Comparison of ENCODE assay signal across 10 cellular contexts in genomic region chr11:65102142-65103095, GRCh38. TPM values are rescaled to one million over a fixed set of nuclear protein-coding genes. Genes with fewer than 3 reads are reported as not detected.
DNase-seq lines count a peak whose midpoint lies in the region; ATAC-seq and TF ChIP-seq lines count a peak whose summit lies in the region.
"Had no signal": no experiment of that assay in that cellular context is flagged by ENCODE, and none has a peak within 500 bp of the region (broad histone marks: within the 10 kb centered on the region; RNA-seq: fewer than 3 reads in every experiment).

No MANE protein-coding gene starts in this region.

- H3K79me1 ChIP-seq in trophoblast cell (ENCODE audit: low read length) = no peaks in the 10 kb centered on the region

- H4K20me1 ChIP-seq in Karpas-422 (ENCODE audit: insufficient read depth, low read depth, low read length) = no peaks in the 10 kb centered on the region

- H3K23ac ChIP-seq in trophoblast cell (ENCODE audit: low read length) = no peak overlapping the region

- H2AK5ac ChIP-seq in trophoblast cell (ENCODE audit: low read length) = no peak overlapping the region

- H4K91ac ChIP-seq in trophoblast cell (ENCODE audit: low read depth, low read length) = no peak overlapping the region

- no peak overlapping the region for H3K4me3 ChIP-seq in Panc1 (ENCODE audit: low read depth in 2 of 2, low read length in 2 of 2)
- no peak overlapping the region for H3K4me3 ChIP-seq in trophoblast cell (ENCODE audit: low read depth, low read length)
- H3K4me3 ChIP-seq in Karpas-422 (ENCODE audit: low read length) = no peak overlapping the region

- H2BK120ac ChIP-seq in trophoblast cell (ENCODE audit: insufficient read depth, low read length, poor library complexity) = no peak overlapping the region

- H2BK5ac ChIP-seq in trophoblast cell (ENCODE audit: low read depth, low read length, poor library complexity) = no peak overlapping the region

- no peak overlapping the region for H4K8ac ChIP-seq in trophoblast cell (ENCODE audit: low read depth, low read length)

- intact Hi-C loops in Panc1 (cut with micrococcal nuclease; ENCODE audit: unreplicated experiment) = no loop called here

- in situ Hi-C loops in Panc1 (cut with HindIII; ENCODE audit: low pct_unique_long_range_greater_than_20kb, low sequenced_read_pairs) = no loop called here

- no peaks in the 10 kb centered on the region for H3K27me3 ChIP-seq in Panc1 (ENCODE audit: control insufficient read depth, insufficient read depth, low read length)
- no peaks in the 10 kb centered on the region for H3K27me3 ChIP-seq in trophoblast cell (ENCODE audit: insufficient read depth, low read length)
- no peaks in the 10 kb centered on the region for H3K27me3 ChIP-seq in Karpas-422 (ENCODE audit: low read length)

- H3K9ac ChIP-seq in trophoblast cell (ENCODE audit: low read length) (peak overlapping the region; percentile 12), Karpas-422 (ENCODE audit: low read length) (no peak overlapping the region)

- no peak overlapping the region for H2AFZ ChIP-seq in trophoblast cell (ENCODE audit: insufficient read depth, low read length, poor library complexity)
- no peak overlapping the region for H2AFZ ChIP-seq in Karpas-422 (ENCODE audit: low read length)

- H3K79me2 ChIP-seq in trophoblast cell (ENCODE audit: control insufficient read depth, insufficient read depth, low read length, poor library complexity) (no peaks in the 10 kb centered on the region), Karpas-422 (ENCODE audit: low read length) (peaks cover 48% of the 10 kb centered on the region)

- no peak overlapping the region for H3K18ac ChIP-seq in trophoblast cell (ENCODE audit: low read length)

- H3K27ac ChIP-seq in Panc1 (ENCODE audit: low read length) = peak overlapping the region; percentile 49; the same call in 1 of the 2 replicates
- no peak overlapping the region for H3K27ac ChIP-seq in trophoblast cell (ENCODE audit: low read depth, low read length)
- H3K27ac ChIP-seq in Karpas-422 (ENCODE audit: low read length) = no peak overlapping the region

- no peak overlapping the region for H3K4me2 ChIP-seq in trophoblast cell (ENCODE audit: low read length)
- H3K4me2 ChIP-seq in Karpas-422 (ENCODE audit: low read depth, low read length, poor library complexity, severe bottlenecking) = no peak overlapping the region

- DNase-seq in COLO829 (ENCODE audit: low spot score) (peak; percentile 35), Panc1 (ENCODE audit: low read depth, low spot score) (no peak), fibroblast of gingiva (ENCODE audit: low read depth) (peak; percentile 33), trophoblast cell (no peak), HK-2 (ENCODE audit: unreplicated experiment) (no peak), Karpas-422 (no peak), T-helper 2 cell (no peak)
- DNase-seq: NCI-H510A, SHP77 had no signal

- no peak overlapping the region for H3K4ac ChIP-seq in trophoblast cell (ENCODE audit: low read depth, low read length)

- POLR2A ChIA-PET in Panc1 (lab: Charles Lee) = interaction anchor here (1.5 kb wide), 1 partner anchor 8 kb away, joined by 6 read pairs; no protein-coding TSS in a partner anchor

- H3K4me1 ChIP-seq in Panc1 (ENCODE audit: control insufficient read depth, insufficient read depth, low read length) = peaks cover 14% of the 10 kb centered on the region
- H3K4me1 ChIP-seq in trophoblast cell (ENCODE audit: control insufficient read depth in 1 of 2, insufficient read depth in 2 of 2, low read length in 2 of 2) = no peaks in the 10 kb centered on the region
- H3K4me1 ChIP-seq in Karpas-422 (ENCODE audit: low read length) = peaks cover 2% of the 10 kb centered on the region; the same call in 1 of the 2 replicates

- H3K9me3 ChIP-seq in Panc1 (ENCODE audit: control insufficient read depth, insufficient read depth, low read depth, low read length) (no peaks in the 10 kb centered on the region), trophoblast cell (ENCODE audit: insufficient read depth, low read depth, low read length) (no peaks in the 10 kb centered on the region), Karpas-422 (ENCODE audit: low read length) (no peaks in the 10 kb centered on the region)

- peak; percentile 56 for ATAC-seq in Panc1
- ATAC-seq in HG03469 (IDR thresholded peaks at IDR 0.05; ENCODE audit: unreplicated experiment) = no peak

- no peak overlapping the region for H3K14ac ChIP-seq in trophoblast cell (ENCODE audit: low read length)

- H3K9me2 ChIP-seq in Karpas-422 (replicated peaks; ENCODE audit: insufficient read depth, low read length) = no peaks in the 10 kb centered on the region

- WGBS in trophoblast cell (ENCODE audit: extremely low coverage, insufficient coverage, insufficient read length) = no CpG with 5 or more reads among the region's 8 CpGs

- no peak overlapping the region for H2BK12ac ChIP-seq in trophoblast cell (ENCODE audit: low read length)

- H3K36me3 ChIP-seq in Panc1 (ENCODE audit: control insufficient read depth, insufficient read depth, low read length) (no peaks in the 10 kb centered on the region), trophoblast cell (ENCODE audit: control insufficient read depth in 1 of 2, insufficient read depth in 2 of 2, low read length in 2 of 2) (peaks cover 6% of the 10 kb centered on the region in 2 experiments), Karpas-422 (ENCODE audit: insufficient read depth, low read length) (peaks cover 7% of the 10 kb centered on the region; the same call in 1 of the 2 replicates)

- BruUV-seq in Panc1 (replicated peaks; lab: Mats Ljungman, UMichigan) = no TSS peak

- no peak for TF ChIP-seq CTCF in Panc1 (IDR thresholded peaks at IDR 0.05)

- H4K12ac ChIP-seq in trophoblast cell (ENCODE audit: low read depth, low read length) = no peak overlapping the region

- CTCF ChIA-PET in Panc1 (lab: Charles Lee) = interaction anchor here (1.7 kb wide), 1 partner anchor 8 kb away, joined by 6 read pairs; no protein-coding TSS in a partner anchor

RNA-seq across cellular contexts. Expression of gene VPS51, which starts 6.4 kb away (rescaled TPM):
- 101 TPM for total RNA-seq in Panc1 (2021; ENCODE audit: unreplicated experiment)
- polyA plus RNA-seq in Panc1 (2012; ENCODE audit: insufficient read length) = 210 TPM
- 51.4 and 52.0 TPM in 2 replicates for polyA plus RNA-seq in trophoblast cell (2013)
- 78.9 and 193 TPM in 2 replicates for total RNA-seq in Karpas-422 (2014; rRNA removed; shearing (Covaris generic); ENCODE audit: low replicate concordance)

RNA-seq across cellular contexts. Expression of gene TM7SF2, which starts 9.3 kb away (rescaled TPM):
- total RNA-seq in Panc1 (2021; ENCODE audit: unreplicated experiment) = 85.4 TPM
- 140 TPM for polyA plus RNA-seq in Panc1 (2012; ENCODE audit: insufficient read length)
- polyA plus RNA-seq in trophoblast cell (2013) = 65.1 and 67.5 TPM in 2 replicates
- total RNA-seq in Karpas-422 (2014; rRNA removed; shearing (Covaris generic); ENCODE audit: low replicate concordance) = 160 and 161 TPM in 2 replicates

RNA-seq across cellular contexts. Expression of gene ZNHIT2, which starts 15.1 kb away (rescaled TPM):
- total RNA-seq in Panc1 (2021; ENCODE audit: unreplicated experiment) = 27.1 TPM
- 49.9 TPM for polyA plus RNA-seq in Panc1 (2012; ENCODE audit: insufficient read length)
- polyA plus RNA-seq in trophoblast cell (2013) = 5.8 and 5.9 TPM in 2 replicates
- 11.3 and 18.0 TPM in 2 replicates for total RNA-seq in Karpas-422 (2014; rRNA removed; shearing (Covaris generic); ENCODE audit: low replicate concordance)

RNA-seq across cellular contexts. Expression of gene ZFPL1, which starts 18.4 kb away (rescaled TPM):
- 68.4 TPM for total RNA-seq in Panc1 (2021; ENCODE audit: unreplicated experiment)
- polyA plus RNA-seq in Panc1 (2012; ENCODE audit: insufficient read length) = 80.6 TPM
- 66.5 and 69.3 TPM in 2 replicates for polyA plus RNA-seq in trophoblast cell (2013)
- total RNA-seq in Karpas-422 (2014; rRNA removed; shearing (Covaris generic); ENCODE audit: low replicate concordance) = 19.0 and 40.7 TPM in 2 replicates

RNA-seq across cellular contexts. Expression of gene CDCA5, which starts 18.6 kb away (rescaled TPM):
- 92.9 TPM for total RNA-seq in Panc1 (2021; ENCODE audit: unreplicated experiment)
- 36.4 TPM for polyA plus RNA-seq in Panc1 (2012; ENCODE audit: insufficient read length)
- polyA plus RNA-seq in trophoblast cell (2013) = 23.9 and 24.5 TPM in 2 replicates
- 24.3 and 28.2 TPM in 2 replicates for total RNA-seq in Karpas-422 (2014; rRNA removed; shearing (Covaris generic); ENCODE audit: low replicate concordance)

Comparison
In these comparisons a context has a peak if more than half of its experiments do, and no peak if none do; other contexts are left out.
1. DNase-seq: peak in COLO829 (single experiment) and fibroblast of gingiva (single experiment); none in Panc1 (single experiment), trophoblast cell (0 of 2), HK-2 (single experiment), Karpas-422 (single experiment) and T-helper 2 cell (0 of 5).